In the genomic region with DNA sequence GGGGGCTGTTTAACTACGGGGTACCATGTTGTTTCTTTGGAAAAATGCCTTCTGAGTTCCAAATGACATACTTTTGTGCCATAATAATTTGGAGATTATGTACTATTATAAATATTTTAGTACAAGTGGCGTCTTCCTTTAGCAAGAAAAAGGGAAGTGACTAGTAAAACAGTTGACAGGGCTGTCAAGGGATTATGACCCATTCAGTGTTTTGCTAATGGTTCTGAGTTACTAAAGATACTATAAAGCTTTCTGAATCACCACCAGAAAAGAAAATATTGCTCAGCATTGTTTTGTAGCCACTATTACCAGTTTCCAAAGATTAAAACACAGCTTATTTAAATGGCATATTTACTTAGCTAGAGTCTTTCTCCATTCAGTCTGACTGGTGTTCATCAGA, we compare ENCODE assay signal across 16 cellular contexts.
"Had no signal": no experiment of that assay in that cellular context is flagged by ENCODE, and none has a peak within 500 bp of the region (broad histone marks: within the 10 kb centered on the region; RNA-seq: fewer than 3 reads in every experiment).

No MANE protein-coding gene starts in this region.

- H3K36me3 Mint-ChIP-seq: activated CD4-positive, alpha-beta memory T cell treated with anti-CD3 and anti-CD28 coated beads for 36 hours; activated naive CD4-positive, alpha-beta T cell treated with anti-CD3 and anti-CD28 coated beads, Interleukin-2, amount 50 U/mL, for 72 hours; naive thymus-derived CD8-positive, alpha-beta T cell had no signal

- DNase-seq: activated CD4-positive, alpha-beta memory T cell treated with anti-CD3 and anti-CD28 coated beads for 36 hours; activated effector memory CD4-positive, alpha-beta T cell treated with anti-CD3 and anti-CD28 coated beads, Interleukin-2, amount 50 U/mL, for 16 hours; activated T-cell treated with anti-CD3 and anti-CD28 coated beads, Interleukin-2, amount 50 U/mL, for 4 hours; amygdala; cerebellar nuclear complex; dorsolateral prefrontal cortex; esophagus squamous epithelium; left colon; naive thymus-derived CD8-positive, alpha-beta T cell; occipital lobe; stimulated activated CD4-positive, alpha-beta T cell treated with anti-CD3 and anti-CD28 coated beads, Interleukin-12 subunit alpha, Interleukin-12 subunit beta, amount 100 ng/mL, for 4 hours; stimulated activated naive CD8-positive, alpha-beta T cell treated with anti-CD3 and anti-CD28 coated beads, Interleukin-15, Interleukin-2, amounts not matched to agents 100 U/mL and 50 U/mL, for 24 hours; upper lobe of left lung had no signal

- ATAC-seq: activated naive CD4-positive, alpha-beta T cell treated with anti-CD3 and anti-CD28 coated beads, Interleukin-2, amount 50 U/mL, for 72 hours; activated T-cell treated with anti-CD3 and anti-CD28 coated beads, Interleukin-2, amount 50 U/mL, for 4 hours; left colon; naive thymus-derived CD8-positive, alpha-beta T cell; sciatic nerve; stimulated activated naive CD8-positive, alpha-beta T cell treated with anti-CD3 and anti-CD28 coated beads, Interleukin-15, Interleukin-2, amounts not matched to agents 100 U/mL and 50 U/mL, for 24 hours had no signal

- H3K4me3 Mint-ChIP-seq: activated CD4-positive, alpha-beta memory T cell treated with anti-CD3 and anti-CD28 coated beads for 36 hours; activated T-cell treated with anti-CD3 and anti-CD28 coated beads, Interleukin-2, amount 50 U/mL, for 4 hours; brain had no signal

- H3K27me3 Mint-ChIP-seq: brain had no signal

- H3K9me3 Mint-ChIP-seq: activated CD4-positive, alpha-beta memory T cell treated with anti-CD3 and anti-CD28 coated beads for 36 hours; activated naive CD4-positive, alpha-beta T cell treated with anti-CD3 and anti-CD28 coated beads, Interleukin-2, amount 50 U/mL, for 72 hours had no signal

- H3K27ac Mint-ChIP-seq: activated CD4-positive, alpha-beta memory T cell treated with anti-CD3 and anti-CD28 coated beads for 36 hours; activated naive CD4-positive, alpha-beta T cell treated with anti-CD3 and anti-CD28 coated beads, Interleukin-2, amount 50 U/mL, for 72 hours had no signal
